21 cellular contexts compared by ENCODE assay signal in the genomic region with DNA sequence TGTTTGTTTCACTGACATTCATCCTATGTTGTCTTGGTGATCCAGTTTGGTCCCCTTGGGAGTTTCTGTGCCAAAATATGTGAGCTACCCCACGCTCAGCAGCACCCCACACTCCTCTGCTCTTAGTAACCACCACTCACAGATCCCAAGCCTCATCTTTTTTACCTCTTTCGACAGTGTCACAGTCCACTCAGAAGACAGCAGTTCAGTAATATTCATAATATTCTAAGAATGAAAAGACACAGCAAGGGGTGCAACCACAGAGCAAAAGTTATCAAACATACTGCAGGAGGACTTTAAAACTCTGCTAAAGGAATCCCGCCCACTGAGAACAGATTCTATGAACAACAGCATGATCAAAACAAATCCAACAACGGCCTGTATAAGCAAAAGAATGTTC. TPM values are rescaled to one million over a fixed set of nuclear protein-coding genes. Genes with fewer than 3 reads are reported as not detected.
DNase-seq lines count a peak whose midpoint lies in the region; ATAC-seq, FAIRE-seq and TF ChIP-seq lines count a peak whose summit lies in the region.
"Had no signal": no experiment of that assay in that cellular context is flagged by ENCODE, and none has a peak within 500 bp of the region (broad histone marks: within the 10 kb centered on the region; RNA-seq: fewer than 3 reads in every experiment).

No MANE protein-coding gene starts in this region.

- DNase-seq in CD8-positive, alpha-beta T cell: no peak
- DNase-seq in astrocyte (ENCODE audit: low read depth) (peak; percentile 42), progenitor cell of endocrine pancreas (ENCODE audit: low spot score, unreplicated experiment) (no peak), SKM-1 treated with dmso at 0.1 percent for 144 hours (lab: John Stamatoyannopoulos, UW; ENCODE audit: unreplicated experiment) (no peak), esophagus muscularis mucosa (ENCODE audit: extremely low spot score) (no peak)
- DNase-seq: Calu3; CD4-positive, alpha-beta memory T cell; EL; MV-4-11; NCI-H1694 treated with DMSO at 0.1 percent for 48 hours; NCI-H2107; NCI-H510A; PC-3; RPMI8226; SHP77 treated with DMSO at 0.1 percent for 48 hours had no signal

- TF ChIP-seq EP300 in esophagus muscularis mucosa (IDR thresholded peaks at IDR 0.05): no peak

- peak overlapping the region; percentile 21 for H3K4me2 ChIP-seq in astrocyte (ENCODE audit: low read length)
- H3K4me2 ChIP-seq: KMS-11 had no signal

- H3K27me3 ChIP-seq in CD8-positive, alpha-beta T cell (ENCODE audit: insufficient read depth, low read length): no peaks in the 10 kb centered on the region
- H3K27me3 ChIP-seq in astrocyte (ENCODE audit: insufficient read depth, low read length) (no peaks in the 10 kb centered on the region), esophagus muscularis mucosa (no peaks in the 10 kb centered on the region)

- H3K36me3 ChIP-seq in CD8-positive, alpha-beta T cell (ENCODE audit: insufficient read depth, low read length): no peaks in the 10 kb centered on the region
- H3K36me3 ChIP-seq in astrocyte (ENCODE audit: insufficient read depth, low read length): no peaks in the 10 kb centered on the region
- H3K36me3 ChIP-seq in esophagus muscularis mucosa: peaks cover 5 to 14% (median 9%) of the 10 kb centered on the region in 4 donors

- H3K9me3 ChIP-seq in CD8-positive, alpha-beta T cell (ENCODE audit: low read length): no peaks in the 10 kb centered on the region
- H3K9me3 ChIP-seq in astrocyte (ENCODE audit: insufficient read depth, low read depth, low read length) (no peaks in the 10 kb centered on the region), esophagus muscularis mucosa (no peaks in the 10 kb centered on the region)

- TF ChIP-seq CTCF in CD8-positive, alpha-beta T cell (IDR thresholded peaks at IDR 0.05): no peak
- no peak for TF ChIP-seq CTCF in astrocyte (IDR thresholded peaks at IDR 0.05; ENCODE audit: insufficient read depth, low read depth, low read length)
- no peak for TF ChIP-seq CTCF in progenitor cell of endocrine pancreas (IDR thresholded peaks at IDR 0.05; ENCODE audit: unreplicated experiment)
- TF ChIP-seq CTCF in esophagus muscularis mucosa (IDR thresholded peaks at IDR 0.05): no peak

- H3K79me2 ChIP-seq in astrocyte (ENCODE audit: insufficient read depth, low read length): peaks cover 46% of the 10 kb centered on the region

- ATAC-seq in CD8-positive, alpha-beta T cell: no peak
- no peak for ATAC-seq in GM21515 (IDR thresholded peaks at IDR 0.05; ENCODE audit: unreplicated experiment)
- ATAC-seq: HepG2, PC-3 had no signal

- no peak overlapping the region for H3K4me3 ChIP-seq in CD8-positive, alpha-beta T cell (ENCODE audit: low read depth, low read length)
- H3K4me3 ChIP-seq in astrocyte (ENCODE audit: insufficient read depth, low read depth, low read length) (no peak overlapping the region), esophagus muscularis mucosa (no peak overlapping the region)

- H3K4me1 Mint-ChIP-seq in CD8-positive, alpha-beta T cell (ENCODE audit: low read depth): no peaks in the 10 kb centered on the region
- H3K4me1 Mint-ChIP-seq in astrocyte (ENCODE audit: low read depth, unreplicated experiment): peaks cover 15% of the 10 kb centered on the region
- peaks cover 41% of the 10 kb centered on the region for H3K4me1 Mint-ChIP-seq in dendritic cell treated with granulocyte-macrophage colony-stimulating factor and Interleukin-4, amounts not matched to agents 40 ng/mL and 50 ng/mL, for 4 days (ENCODE audit: low read depth)
- peaks cover 21% of the 10 kb centered on the region for H3K4me1 Mint-ChIP-seq in progenitor cell of endocrine pancreas (ENCODE audit: low read depth)

- no peak overlapping the region for H3K27ac ChIP-seq in CD8-positive, alpha-beta T cell (ENCODE audit: low read depth, low read length)
- H3K27ac ChIP-seq in astrocyte (ENCODE audit: low read depth, low read length): no peak overlapping the region
- no peak overlapping the region for H3K27ac ChIP-seq in esophagus muscularis mucosa (replicated peaks in 1 of 4)
- H3K27ac ChIP-seq: KMS-11 had no signal

- 63% methylated on average over 4 of the region's 4 CpGs for WGBS in esophagus muscularis mucosa

- H3K27me3 Mint-ChIP-seq in CD8-positive, alpha-beta T cell (ENCODE audit: low read depth): no peaks in the 10 kb centered on the region
- H3K27me3 Mint-ChIP-seq in astrocyte (ENCODE audit: low read depth, unreplicated experiment): no peaks in the 10 kb centered on the region
- H3K27me3 Mint-ChIP-seq in dendritic cell treated with granulocyte-macrophage colony-stimulating factor and Interleukin-4, amounts not matched to agents 40 ng/mL and 50 ng/mL, for 4 days: no peaks in the 10 kb centered on the region
- no peaks in the 10 kb centered on the region for H3K27me3 Mint-ChIP-seq in progenitor cell of endocrine pancreas
- H3K27me3 Mint-ChIP-seq: CD4-positive, alpha-beta memory T cell had no signal

- no peaks in the 10 kb centered on the region for H3K4me1 ChIP-seq in CD8-positive, alpha-beta T cell (ENCODE audit: insufficient read depth, low read length)
- H3K4me1 ChIP-seq in astrocyte (ENCODE audit: insufficient read depth, low read length) (peaks cover 4% of the 10 kb centered on the region), esophagus muscularis mucosa (peaks cover 9 to 28% (median 20%) of the 10 kb centered on the region in 4 donors)

- H3K4me3 Mint-ChIP-seq in CD8-positive, alpha-beta T cell: no peak overlapping the region
- no peak overlapping the region for H3K4me3 Mint-ChIP-seq in astrocyte (ENCODE audit: unreplicated experiment)
- no peak overlapping the region for H3K4me3 Mint-ChIP-seq in dendritic cell treated with granulocyte-macrophage colony-stimulating factor and Interleukin-4, amounts not matched to agents 40 ng/mL and 50 ng/mL, for 4 days
- H3K4me3 Mint-ChIP-seq in progenitor cell of endocrine pancreas (ENCODE audit: low read depth): no peak overlapping the region
- H3K4me3 Mint-ChIP-seq: CD4-positive, alpha-beta memory T cell had no signal

- POLR2A ChIA-PET in CD8-positive, alpha-beta T cell (lab: Charles Lee): no interaction called here

- CTCF ChIA-PET in CD8-positive, alpha-beta T cell (lab: Charles Lee): no interaction called here

- no peak overlapping the region for H2AFZ ChIP-seq in astrocyte (ENCODE audit: low read depth, low read length)

- intact Hi-C loops in CD8-positive, alpha-beta T cell (cut with DNase I, micrococcal nuclease): no loop called here
- intact Hi-C loops in dendritic cell treated with granulocyte-macrophage colony-stimulating factor and Interleukin-4, amounts not matched to agents 40 ng/mL and 50 ng/mL, for 4 days (cut with micrococcal nuclease): no loop called here
- intact Hi-C loops in esophagus muscularis mucosa (cut with DNase I): no loop called here

- peaks cover 21% of the 10 kb centered on the region for H4K20me1 ChIP-seq in astrocyte (ENCODE audit: insufficient read depth, low read length)

- no peak for FAIRE-seq in astrocyte (lab: Jason Lieb, UNC)
- FAIRE-seq: GM12891, GM18507, HepG2 had no signal

- peaks cover 20% of the 10 kb centered on the region for H3K36me3 Mint-ChIP-seq in CD8-positive, alpha-beta T cell
- H3K36me3 Mint-ChIP-seq in astrocyte (ENCODE audit: low read depth, unreplicated experiment): peaks cover 12% of the 10 kb centered on the region
- H3K36me3 Mint-ChIP-seq in dendritic cell treated with granulocyte-macrophage colony-stimulating factor and Interleukin-4, amounts not matched to agents 40 ng/mL and 50 ng/mL, for 4 days (ENCODE audit: low read depth): peaks cover 60% of the 10 kb centered on the region
- H3K36me3 Mint-ChIP-seq in progenitor cell of endocrine pancreas (ENCODE audit: insufficient read depth): peaks cover 31% of the 10 kb centered on the region

- no peak overlapping the region for H3K9ac ChIP-seq in astrocyte (ENCODE audit: low read length)
- H3K9ac ChIP-seq: KMS-11 had no signal

- TF ChIP-seq POLR2A in esophagus muscularis mucosa (IDR thresholded peaks at IDR 0.05; ENCODE audit: low read depth): no peak

- H3K9me3 Mint-ChIP-seq in CD8-positive, alpha-beta T cell: no peaks in the 10 kb centered on the region
- H3K9me3 Mint-ChIP-seq in astrocyte (ENCODE audit: unreplicated experiment) (peaks cover 2% of the 10 kb centered on the region), progenitor cell of endocrine pancreas (ENCODE audit: low read depth) (peaks cover 14% of the 10 kb centered on the region)
- no peaks in the 10 kb centered on the region for H3K9me3 Mint-ChIP-seq in dendritic cell treated with granulocyte-macrophage colony-stimulating factor and Interleukin-4, amounts not matched to agents 40 ng/mL and 50 ng/mL, for 4 days

- H3K27ac Mint-ChIP-seq in CD8-positive, alpha-beta T cell: peak overlapping the region; percentile 32
- H3K27ac Mint-ChIP-seq in astrocyte (ENCODE audit: unreplicated experiment): no peak overlapping the region
- peak overlapping the region; percentile 23 for H3K27ac Mint-ChIP-seq in dendritic cell treated with granulocyte-macrophage colony-stimulating factor and Interleukin-4, amounts not matched to agents 40 ng/mL and 50 ng/mL, for 4 days
- H3K27ac Mint-ChIP-seq in progenitor cell of endocrine pancreas: peak overlapping the region; percentile 73
- H3K27ac Mint-ChIP-seq: CD4-positive, alpha-beta memory T cell had no signal

RNA-seq across cellular contexts. Expression of gene RNF130, which starts 28.2 kb away (rescaled TPM):
- 10 to 100 TPM; 13.9 to 15.8 TPM for total RNA-seq in CD8-positive, alpha-beta T cell
- total RNA-seq in astrocyte (28.7 and 29.8 TPM in 2 replicates), progenitor cell of endocrine pancreas (73.8 and 74.1 TPM in 2 replicates), esophagus muscularis mucosa (100 to 1,000 TPM in 3 of 4 donors, 10 to 100 TPM in 1; 98.4 to 136 (median 108) TPM)
